In the genomic region with DNA sequence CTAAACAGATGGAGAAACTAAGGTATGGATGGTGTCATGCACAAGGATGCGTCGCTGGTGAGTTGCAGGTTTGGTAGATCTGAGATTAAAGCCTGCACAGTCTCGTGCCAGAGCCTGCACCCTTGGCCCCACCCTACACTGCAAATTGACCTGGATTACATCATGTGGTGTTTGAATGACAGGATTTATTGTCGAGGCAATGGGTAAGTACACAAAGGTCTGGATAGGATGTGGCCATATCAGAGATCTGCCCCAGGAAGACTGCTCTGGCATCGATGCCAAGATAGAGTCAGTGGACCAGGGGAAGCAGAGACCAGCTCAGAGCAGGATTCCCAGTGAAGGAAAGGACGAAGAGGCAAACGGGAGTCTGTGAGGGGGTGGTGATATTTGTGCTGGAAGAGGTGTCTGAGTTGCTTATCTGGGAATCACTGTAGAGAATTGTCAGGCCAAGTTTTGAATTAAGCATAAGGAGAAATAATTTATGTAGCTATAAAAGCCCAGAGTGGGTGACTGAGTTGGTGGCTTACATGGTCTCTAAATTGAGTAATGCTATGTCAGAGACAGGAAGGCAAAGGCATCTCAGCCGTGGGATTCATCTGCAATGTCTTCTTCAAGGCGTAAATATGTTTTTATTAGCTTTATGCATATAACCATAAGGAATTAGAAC, we compare ENCODE assay signal across 20 cellular contexts.
"Had no signal": no experiment of that assay in that cellular context is flagged by ENCODE, and none has a peak within 500 bp of the region (broad histone marks: within the 10 kb centered on the region; RNA-seq: fewer than 3 reads in every experiment).

No MANE protein-coding gene starts in this region.

- H3K27me3 ChIP-seq: right lobe of liver, testis, upper lobe of right lung had no signal

- H3K27ac Mint-ChIP-seq: activated naive CD4-positive, alpha-beta T cell treated with anti-CD3 and anti-CD28 coated beads for 36 hours; activated naive CD8-positive, alpha-beta T cell treated with anti-CD3 and anti-CD28 coated beads, Interleukin-2, amount 50 U/mL, for 24 hours; activated T-helper 17 cell treated with anti-CD3 and anti-CD28 coated beads, Interleukin-2, amount 50 U/mL, for 72 hours; mesothelial cell of epicardium; stimulated activated naive CD8-positive, alpha-beta T cell treated with anti-CD3 and anti-CD28 coated beads, Interleukin-15, amount 100 ng/mL, for 72 hours had no signal

- H3K4me3 Mint-ChIP-seq: activated naive CD4-positive, alpha-beta T cell treated with anti-CD3 and anti-CD28 coated beads for 36 hours; activated naive CD8-positive, alpha-beta T cell treated with anti-CD3 and anti-CD28 coated beads, Interleukin-2, amount 50 U/mL, for 24 hours; activated T-helper 17 cell treated with anti-CD3 and anti-CD28 coated beads, Interleukin-2, amount 50 U/mL, for 72 hours; mesothelial cell of epicardium; neural crest cell; stimulated activated naive CD8-positive, alpha-beta T cell treated with anti-CD3 and anti-CD28 coated beads, Interleukin-15, amount 100 ng/mL, for 72 hours had no signal

- H3K36me3 Mint-ChIP-seq: mesothelial cell of epicardium had no signal

- H3K36me3 ChIP-seq: lower lobe of right lung, right lobe of liver, upper lobe of right lung had no signal

- DNase-seq: activated CD4-positive, alpha-beta T cell treated with anti-CD3 and anti-CD28 coated beads, Interleukin-2, amount 50 U/mL, for 1 hour; activated naive CD4-positive, alpha-beta T cell treated with anti-CD3 and anti-CD28 coated beads for 36 hours; activated naive CD8-positive, alpha-beta T cell treated with anti-CD3 and anti-CD28 coated beads, Interleukin-2, amount 50 U/mL, for 24 hours; activated T-cell treated with anti-CD3 and anti-CD28 coated beads for 4 hours; aorta; cortex of kidney; effector CD4-positive, alpha-beta T cell; head of caudate nucleus; left cardiac atrium; lower lobe of right lung; psoas muscle; right lobe of liver; stimulated activated naive CD8-positive, alpha-beta T cell treated with anti-CD3 and anti-CD28 coated beads, Interleukin-15, amount 100 ng/mL, for 72 hours; T-helper 9 cell; testis; upper lobe of right lung had no signal

- H3K9me3 Mint-ChIP-seq: activated naive CD4-positive, alpha-beta T cell treated with anti-CD3 and anti-CD28 coated beads for 36 hours; activated naive CD8-positive, alpha-beta T cell treated with anti-CD3 and anti-CD28 coated beads, Interleukin-2, amount 50 U/mL, for 24 hours; activated T-helper 17 cell treated with anti-CD3 and anti-CD28 coated beads, Interleukin-2, amount 50 U/mL, for 72 hours; mesothelial cell of epicardium; neural crest cell; stimulated activated naive CD8-positive, alpha-beta T cell treated with anti-CD3 and anti-CD28 coated beads, Interleukin-15, amount 100 ng/mL, for 72 hours had no signal

- H3K9me3 ChIP-seq: lower lobe of right lung, psoas muscle, right lobe of liver, testis, upper lobe of right lung had no signal

- H3K4me1 ChIP-seq: lower lobe of right lung, psoas muscle, right lobe of liver, testis, upper lobe of right lung had no signal

- H3K4me1 Mint-ChIP-seq: activated naive CD8-positive, alpha-beta T cell treated with anti-CD3 and anti-CD28 coated beads, Interleukin-2, amount 50 U/mL, for 24 hours; activated T-helper 17 cell treated with anti-CD3 and anti-CD28 coated beads, Interleukin-2, amount 50 U/mL, for 72 hours; neural crest cell; stimulated activated naive CD8-positive, alpha-beta T cell treated with anti-CD3 and anti-CD28 coated beads, Interleukin-15, amount 100 ng/mL, for 72 hours had no signal

- H3K4me3 ChIP-seq: lower lobe of right lung, psoas muscle, right lobe of liver, testis, upper lobe of right lung had no signal

- ATAC-seq: activated CD4-positive, CD25-positive, alpha-beta regulatory T cell treated with anti-CD3 and anti-CD28 coated beads, Interleukin-2, amount 50 U/mL, for 24 hours; activated naive CD8-positive, alpha-beta T cell treated with anti-CD3 and anti-CD28 coated beads, Interleukin-2, amount 50 U/mL, for 24 hours; activated T-helper 17 cell treated with anti-CD3 and anti-CD28 coated beads, Interleukin-2, amount 50 U/mL, for 72 hours; left cardiac atrium; lower lobe of right lung; psoas muscle; right lobe of liver; stimulated activated naive CD8-positive, alpha-beta T cell treated with anti-CD3 and anti-CD28 coated beads, Interleukin-15, amount 100 ng/mL, for 72 hours; upper lobe of right lung had no signal

- H3K27ac ChIP-seq: lower lobe of right lung, psoas muscle, right lobe of liver, testis, upper lobe of right lung had no signal
